Comparison of ENCODE assay signal across 23 cellular contexts in the genomic region with DNA sequence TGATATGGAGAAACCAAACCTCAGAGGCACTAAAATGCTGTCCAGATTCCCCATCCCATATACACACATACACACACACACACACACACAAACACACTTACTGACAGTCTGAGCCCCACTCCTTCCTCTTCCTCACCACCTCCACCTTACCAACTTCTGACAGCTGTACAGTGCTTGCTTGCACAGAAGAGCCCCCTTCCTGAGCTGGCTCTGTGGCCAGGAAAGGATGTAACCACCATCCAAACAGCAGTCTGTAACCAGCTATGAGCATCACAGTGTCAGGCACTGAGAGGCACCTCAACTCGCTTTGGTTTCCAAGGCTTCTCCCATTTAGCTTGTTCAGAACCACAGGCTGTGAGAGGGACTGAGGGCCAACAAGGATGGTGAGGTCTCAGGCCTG. TPM values are rescaled to one million over a fixed set of nuclear protein-coding genes. Genes with fewer than 3 reads are reported as not detected.
A peak's percentile ranks its signal among the peaks of the same experiment; 100 is the strongest.
DNase-seq lines count a peak whose midpoint lies in the region; ATAC-seq and TF ChIP-seq lines count a peak whose summit lies in the region.
"Had no signal": no experiment of that assay in that cellular context is flagged by ENCODE, and none has a peak within 500 bp of the region (broad histone marks: within the 10 kb centered on the region; RNA-seq: fewer than 3 reads in every experiment).

No MANE protein-coding gene starts in this region.

- peak overlapping the region; percentile 74 for H3K27ac Mint-ChIP-seq in activated CD8-positive, alpha-beta memory T cell treated with anti-CD3 and anti-CD28 coated beads, Interleukin-2, amount 10 ng/mL, durations not matched to agents 7 days and 5 days
- peak overlapping the region; percentile 83 for H3K27ac Mint-ChIP-seq in activated CD8-positive, alpha-beta T cell treated with anti-CD3 and anti-CD28 coated beads, Interleukin-2, amount 10 ng/mL, durations not matched to agents 7 days and 5 days
- peak overlapping the region; percentile 81 for H3K27ac Mint-ChIP-seq in nephron progenitor cell

- no peak for TF ChIP-seq CTCF in nephron progenitor cell (IDR thresholded peaks at IDR 0.05)

- H3K27me3 Mint-ChIP-seq in activated CD8-positive, alpha-beta memory T cell treated with anti-CD3 and anti-CD28 coated beads, Interleukin-2, amount 10 ng/mL, durations not matched to agents 7 days and 5 days: no peaks in the 10 kb centered on the region
- H3K27me3 Mint-ChIP-seq in activated CD8-positive, alpha-beta T cell treated with anti-CD3 and anti-CD28 coated beads, Interleukin-2, amount 10 ng/mL, durations not matched to agents 7 days and 5 days (ENCODE audit: low read depth): no peaks in the 10 kb centered on the region
- no peaks in the 10 kb centered on the region for H3K27me3 Mint-ChIP-seq in nephron progenitor cell (ENCODE audit: low read depth, poor library complexity)

- peaks cover 22% of the 10 kb centered on the region for H3K4me1 Mint-ChIP-seq in activated CD8-positive, alpha-beta memory T cell treated with anti-CD3 and anti-CD28 coated beads, Interleukin-2, amount 10 ng/mL, durations not matched to agents 7 days and 5 days
- H3K4me1 Mint-ChIP-seq in activated CD8-positive, alpha-beta T cell treated with anti-CD3 and anti-CD28 coated beads, Interleukin-2, amount 10 ng/mL, durations not matched to agents 7 days and 5 days (ENCODE audit: low read depth): peaks cover 30% of the 10 kb centered on the region
- H3K4me1 Mint-ChIP-seq in nephron progenitor cell: peaks cover 7% of the 10 kb centered on the region

- CTCF ChIA-PET in activated CD8-positive, alpha-beta memory T cell treated with anti-CD3 and anti-CD28 coated beads, Interleukin-2, amount 10 ng/mL, durations not matched to agents 7 days and 5 days (lab: Charles Lee): interaction anchor here (0.5 to 2.0 kb wide), 13 partner anchors 12 to 183 kb away, joined by 3 to 9 read pairs (median 4); partner anchors contain the start of genes DHX16 and MRPS18B
- CTCF ChIA-PET in activated CD8-positive, alpha-beta T cell treated with anti-CD3 and anti-CD28 coated beads, Interleukin-2, amount 10 ng/mL, durations not matched to agents 7 days and 5 days (lab: Charles Lee): interaction anchor here (0.8 to 2.1 kb wide), 16 partner anchors 11 to 446 kb away, joined by 3 to 9 read pairs (median 5); partner anchors contain the start of genes DHX16, MDC1 and MRPS18B

- peak overlapping the region; percentile 42 for H3K4me3 Mint-ChIP-seq in activated CD8-positive, alpha-beta memory T cell treated with anti-CD3 and anti-CD28 coated beads, Interleukin-2, amount 10 ng/mL, durations not matched to agents 7 days and 5 days
- H3K4me3 Mint-ChIP-seq in activated CD8-positive, alpha-beta T cell treated with anti-CD3 and anti-CD28 coated beads, Interleukin-2, amount 10 ng/mL, durations not matched to agents 7 days and 5 days: peak overlapping the region; percentile 7
- H3K4me3 Mint-ChIP-seq in nephron progenitor cell: no peak overlapping the region

- peak; percentile 81 for ATAC-seq in activated CD8-positive, alpha-beta memory T cell treated with anti-CD3 and anti-CD28 coated beads, Interleukin-2, amount 10 ng/mL, durations not matched to agents 7 days and 5 days
- peak; percentile 86 for ATAC-seq in activated CD8-positive, alpha-beta T cell treated with anti-CD3 and anti-CD28 coated beads, Interleukin-2, amount 10 ng/mL, durations not matched to agents 7 days and 5 days
- ATAC-seq in GM21367 (IDR thresholded peaks at IDR 0.05; ENCODE audit: unreplicated experiment) (no peak), GM21515 (IDR thresholded peaks at IDR 0.05; ENCODE audit: unreplicated experiment) (no peak)
- ATAC-seq: heart right ventricle, psoas muscle had no signal

- DNase-seq in activated CD8-positive, alpha-beta memory T cell treated with anti-CD3 and anti-CD28 coated beads, Interleukin-2, amount 10 ng/mL, durations not matched to agents 7 days and 5 days: peak; percentile 57
- no peak for DNase-seq in activated CD8-positive, alpha-beta memory T cell treated with anti-CD3 and anti-CD28 coated beads, Interleukin-2, amount 50 U/mL, for 48 hours
- DNase-seq in GDM1 (lab: John Stamatoyannopoulos, UW) (peak; percentile 74), nephron progenitor cell (no peak), HPDE6-E6E7 (ENCODE audit: extremely low spot score) (no peak)
- peak; percentile 64 for DNase-seq in activated CD8-positive, alpha-beta T cell treated with anti-CD3 and anti-CD28 coated beads, Interleukin-2, amount 10 ng/mL, durations not matched to agents 7 days and 5 days
- DNase-seq: activated CD4-positive, CD25-positive, alpha-beta regulatory T cell; amniotic stem cell; BE2C; effector CD8-positive, alpha-beta T cell; foreskin fibroblast; H7; heart right ventricle; left cardiac atrium; NCI-H1105 treated with DMSO at 0.1 percent for 48 hours; NCI-H2081; NCI-H226; nucleus accumbens; psoas muscle; stimulated activated CD8-positive, alpha-beta memory T cell treated with anti-CD3 and anti-CD28 coated beads, Interleukin-4, amount 100 ng/mL, for 48 hours; substantia nigra had no signal

- no peaks in the 10 kb centered on the region for H3K9me3 Mint-ChIP-seq in activated CD8-positive, alpha-beta memory T cell treated with anti-CD3 and anti-CD28 coated beads, Interleukin-2, amount 10 ng/mL, durations not matched to agents 7 days and 5 days (ENCODE audit: low read depth)
- no peaks in the 10 kb centered on the region for H3K9me3 Mint-ChIP-seq in activated CD8-positive, alpha-beta T cell treated with anti-CD3 and anti-CD28 coated beads, Interleukin-2, amount 10 ng/mL, durations not matched to agents 7 days and 5 days (ENCODE audit: insufficient read depth)
- no peaks in the 10 kb centered on the region for H3K9me3 Mint-ChIP-seq in nephron progenitor cell

- POLR2A ChIA-PET in activated CD8-positive, alpha-beta T cell treated with anti-CD3 and anti-CD28 coated beads, Interleukin-2, amount 10 ng/mL, durations not matched to agents 7 days and 5 days (lab: Charles Lee): interaction anchor here (0.5 to 2.1 kb wide), 5 partner anchors 11 to 42 kb away, joined by 3 to 12 read pairs (median 4); partner anchors contain the start of genes MRPS18B and PPP1R10

- peaks cover 2% of the 10 kb centered on the region for H3K36me3 Mint-ChIP-seq in activated CD8-positive, alpha-beta memory T cell treated with anti-CD3 and anti-CD28 coated beads, Interleukin-2, amount 10 ng/mL, durations not matched to agents 7 days and 5 days
- H3K36me3 Mint-ChIP-seq in activated CD8-positive, alpha-beta T cell treated with anti-CD3 and anti-CD28 coated beads, Interleukin-2, amount 10 ng/mL, durations not matched to agents 7 days and 5 days (ENCODE audit: low read depth): peaks cover 14% of the 10 kb centered on the region
- peaks cover 81% of the 10 kb centered on the region for H3K36me3 Mint-ChIP-seq in nephron progenitor cell (ENCODE audit: low read depth)

RNA-seq across cellular contexts. Expression of gene C6orf136, which starts 5.9 kb away (rescaled TPM):
- total RNA-seq in activated CD8-positive, alpha-beta memory T cell treated with anti-CD3 and anti-CD28 coated beads, Interleukin-2, amount 10 ng/mL, durations not matched to agents 7 days and 5 days: 10 to 100 TPM; 32.5 to 33.9 TPM
- total RNA-seq in activated CD8-positive, alpha-beta T cell treated with anti-CD3 and anti-CD28 coated beads, Interleukin-2, amount 10 ng/mL, durations not matched to agents 7 days and 5 days: 10 to 100 TPM; 31.6 to 40.1 TPM

RNA-seq across cellular contexts. Expression of gene ATAT1, which starts 14.4 kb away (rescaled TPM):
- total RNA-seq in activated CD8-positive, alpha-beta memory T cell treated with anti-CD3 and anti-CD28 coated beads, Interleukin-2, amount 10 ng/mL, durations not matched to agents 7 days and 5 days: 1 to 10 TPM; 7.5 to 8.4 TPM
- total RNA-seq in activated CD8-positive, alpha-beta T cell treated with anti-CD3 and anti-CD28 coated beads, Interleukin-2, amount 10 ng/mL, durations not matched to agents 7 days and 5 days: 10 to 100 TPM in 1 of 2 experiments, 1 to 10 TPM in 1; 10.0 to 10.5 TPM

RNA-seq across cellular contexts. Expression of gene MRPS18B, which starts 23.4 kb away (rescaled TPM):
- total RNA-seq in activated CD8-positive, alpha-beta memory T cell treated with anti-CD3 and anti-CD28 coated beads, Interleukin-2, amount 10 ng/mL, durations not matched to agents 7 days and 5 days: 10 to 100 TPM; 48.2 to 65.7 TPM
- total RNA-seq in activated CD8-positive, alpha-beta T cell treated with anti-CD3 and anti-CD28 coated beads, Interleukin-2, amount 10 ng/mL, durations not matched to agents 7 days and 5 days: 10 to 100 TPM; 43.2 to 43.6 TPM

RNA-seq across cellular contexts. Expression of gene PPP1R10, which starts 24.0 kb away (rescaled TPM):
- 100 to 1,000 TPM; 101 to 134 TPM for total RNA-seq in activated CD8-positive, alpha-beta memory T cell treated with anti-CD3 and anti-CD28 coated beads, Interleukin-2, amount 10 ng/mL, durations not matched to agents 7 days and 5 days
- 10 to 100 TPM; 92.8 to 99.7 TPM for total RNA-seq in activated CD8-positive, alpha-beta T cell treated with anti-CD3 and anti-CD28 coated beads, Interleukin-2, amount 10 ng/mL, durations not matched to agents 7 days and 5 days

RNA-seq across cellular contexts. Expression of gene DHX16, which starts 31.8 kb away (rescaled TPM):
- 10 to 100 TPM; 39.5 to 49.6 TPM for total RNA-seq in activated CD8-positive, alpha-beta memory T cell treated with anti-CD3 and anti-CD28 coated beads, Interleukin-2, amount 10 ng/mL, durations not matched to agents 7 days and 5 days
- total RNA-seq in activated CD8-positive, alpha-beta T cell treated with anti-CD3 and anti-CD28 coated beads, Interleukin-2, amount 10 ng/mL, durations not matched to agents 7 days and 5 days: 10 to 100 TPM; 38.5 to 41.0 TPM

Comparison
In these comparisons a context has a peak if more than half of its experiments do, and no peak if none do; other contexts are left out.
1. DNase-seq: peak in activated CD8-positive, alpha-beta memory T cell treated with anti-CD3 and anti-CD28 coated beads, Interleukin-2, amount 10 ng/mL, durations not matched to agents 7 days and 5 days (single experiment), GDM1 (single experiment) and activated CD8-positive, alpha-beta T cell treated with anti-CD3 and anti-CD28 coated beads, Interleukin-2, amount 10 ng/mL, durations not matched to agents 7 days and 5 days (single experiment); none in activated CD8-positive, alpha-beta memory T cell treated with anti-CD3 and anti-CD28 coated beads, Interleukin-2, amount 50 U/mL, for 48 hours (single experiment), nephron progenitor cell (single experiment) and HPDE6-E6E7 (single experiment).
2. ATAC-seq: peak in activated CD8-positive, alpha-beta memory T cell treated with anti-CD3 and anti-CD28 coated beads, Interleukin-2, amount 10 ng/mL, durations not matched to agents 7 days and 5 days (single experiment) and activated CD8-positive, alpha-beta T cell treated with anti-CD3 and anti-CD28 coated beads, Interleukin-2, amount 10 ng/mL, durations not matched to agents 7 days and 5 days (single experiment); none in GM21367 (single experiment) and GM21515 (single experiment).
3. Peak in every context shown above with its lines, with median percentiles within 50 percentile points of each other: H3K27ac Mint-ChIP-seq.